Comparison of ENCODE assay signal across 9 cellular contexts in the genomic region with DNA sequence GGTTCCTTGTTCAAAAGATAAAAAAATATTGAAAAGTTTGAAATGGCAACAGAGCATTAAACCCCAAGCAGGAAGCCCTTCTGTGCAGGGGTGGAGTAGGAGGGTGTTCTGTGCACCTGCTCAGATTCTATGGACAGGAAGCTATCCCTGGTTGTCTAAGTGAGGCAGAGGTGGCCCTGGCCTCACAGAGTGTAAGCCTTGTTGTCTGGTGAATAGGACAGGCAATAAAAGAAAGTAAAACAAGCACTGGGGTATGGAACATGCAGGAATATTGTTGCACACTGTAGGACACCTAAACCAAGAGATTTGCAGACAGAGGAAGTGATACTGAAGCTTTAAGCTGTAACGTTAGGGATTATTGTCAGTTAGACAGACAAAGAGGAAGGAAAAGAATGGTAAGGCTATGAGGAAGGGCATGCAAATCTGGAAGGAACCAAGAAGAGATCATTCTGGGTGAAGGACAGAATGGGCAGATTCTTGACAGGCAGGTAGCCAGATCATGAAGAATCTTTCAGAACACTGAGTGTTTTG.
A peak's percentile ranks its signal among the peaks of the same experiment; 100 is the strongest.
DNase-seq lines count a peak whose midpoint lies in the region; ATAC-seq and TF ChIP-seq lines count a peak whose summit lies in the region.
"Had no signal": no experiment of that assay in that cellular context is flagged by ENCODE, and none has a peak within 500 bp of the region (broad histone marks: within the 10 kb centered on the region; RNA-seq: fewer than 3 reads in every experiment).

No MANE protein-coding gene starts in this region.

- H3K4me1 Mint-ChIP-seq in type B pancreatic cell (ENCODE audit: unreplicated experiment), result peaks cover 12% of the 10 kb centered on the region

- peak overlapping the region; percentile 53; the same call in 1 of the 2 replicates for H3K9ac ChIP-seq in OCI-LY1 (ENCODE audit: low read length)

- no peaks in the 10 kb centered on the region for H4K20me1 ChIP-seq in OCI-LY1 (ENCODE audit: insufficient read depth, low read length)

- DNase-seq in heart right ventricle (no peak), left ventricle myocardium inferior (no peak), type B pancreatic cell (ENCODE audit: extremely low spot score, unreplicated experiment) (no peak), GM03348 (ENCODE audit: low spot score) (no peak), DMS 273 treated with DMSO at 0.1 percent for 48 hours (lab: John Stamatoyannopoulos, UW) (no peak)
- DNase-seq: activated T-cell treated with anti-CD3 and anti-CD28 coated beads, Interleukin-2, amount 50 U/mL, for 1 hour had no signal

- peaks cover 0 to 8% (median 0%) of the 10 kb centered on the region in 9 donors for H3K36me3 ChIP-seq in heart right ventricle
- peaks cover 11% of the 10 kb centered on the region for H3K36me3 ChIP-seq in left ventricle myocardium inferior
- H3K36me3 ChIP-seq in OCI-LY1 (ENCODE audit: insufficient read depth, low read length), result peaks cover 7% of the 10 kb centered on the region; the same call in 1 of the 2 replicates

- H3K27ac Mint-ChIP-seq in type B pancreatic cell, result no peak overlapping the region

- H3K4me1 ChIP-seq in heart right ventricle (peaks cover 0 to 29% (median 0%) of the 10 kb centered on the region in 9 donors), left ventricle myocardium inferior (peaks cover 20% of the 10 kb centered on the region), OCI-LY1 (ENCODE audit: insufficient read depth, low read length, severe bottlenecking) (peaks cover 58% of the 10 kb centered on the region)

- peak overlapping the region; percentile 65 for H3K4me2 ChIP-seq in OCI-LY1 (ENCODE audit: low read length)

- H3K9me3 ChIP-seq in heart right ventricle (peaks cover 0 to 5% (median 0%) of the 10 kb centered on the region in 11 donors), left ventricle myocardium inferior (replicated peaks) (peaks cover 5% of the 10 kb centered on the region), OCI-LY1 (ENCODE audit: low read length) (0 out of 2 replicates have a peak, but pooled peaks cover 3% of the 10 kb centered on the region)

- H3K4me3 ChIP-seq in heart right ventricle (no peak overlapping the region), left ventricle myocardium inferior (no peak overlapping the region), OCI-LY1 (ENCODE audit: low read depth, low read length, poor library complexity, severe bottlenecking) (peak overlapping the region; percentile 36)

- H3K27me3 Mint-ChIP-seq in type B pancreatic cell, result no peaks in the 10 kb centered on the region

- H3F3A ChIP-seq in OCI-LY1 (ENCODE audit: insufficient read depth, low read length), result no peaks in the 10 kb centered on the region

- no peaks in the 10 kb centered on the region for H3K9me3 Mint-ChIP-seq in type B pancreatic cell

- ATAC-seq in heart right ventricle (peak in 7 of 8 donors; percentile 9 to 65 (median 48)), HG02943 (IDR thresholded peaks at IDR 0.05; ENCODE audit: low read depth, unreplicated experiment) (peak; percentile 59)

- peak overlapping the region in 1 of 10 donors; percentile 49 for H3K27ac ChIP-seq in heart right ventricle
- H3K27ac ChIP-seq in left ventricle myocardium inferior (replicated peaks), result no peak overlapping the region
- H3K27ac ChIP-seq in OCI-LY1 (ENCODE audit: low read depth, low read length, poor library complexity, severe bottlenecking), result peak overlapping the region; percentile 94
- H3K27ac ChIP-seq in temporal lobe (ENCODE audit: low read depth, low read length), result peak overlapping the region; percentile 28

- no peaks in the 10 kb centered on the region for H3K9me2 ChIP-seq in OCI-LY1 (ENCODE audit: low read depth, low read length)

- 74 to 75% methylated on average over 1 of the region's 1 CpG for WGBS in heart right ventricle, 2 donors

- H3K36me3 Mint-ChIP-seq in type B pancreatic cell, result peaks cover 5% of the 10 kb centered on the region

- TF ChIP-seq CTCF in heart right ventricle (IDR thresholded peaks at IDR 0.05) (no peak), left ventricle myocardium inferior (IDR thresholded peaks at IDR 0.05; ENCODE audit: borderline replicate concordance) (no peak), OCI-LY1 (IDR thresholded peaks at IDR 0.05; ENCODE audit: low read length) (no peak), type B pancreatic cell (conservative IDR thresholded peaks at IDR 0.05) (no peak)

- intact Hi-C loops in heart right ventricle (cut with DNase I) (no loop called here), left ventricle myocardium inferior (cut with micrococcal nuclease) (no loop called here)

- no peak overlapping the region for H3K4me3 Mint-ChIP-seq in type B pancreatic cell

- no peaks in the 10 kb centered on the region for H3K79me2 ChIP-seq in OCI-LY1 (ENCODE audit: insufficient read depth, low read length)

- H2AFZ ChIP-seq in OCI-LY1 (ENCODE audit: low read length), result no peak overlapping the region

- no peaks in the 10 kb centered on the region for H3K27me3 ChIP-seq in heart right ventricle
- no peaks in the 10 kb centered on the region for H3K27me3 ChIP-seq in left ventricle myocardium inferior (ENCODE audit: low read depth)
- H3K27me3 ChIP-seq in OCI-LY1 (ENCODE audit: insufficient read depth, low read length), result no peaks in the 10 kb centered on the region
